In the genomic region with DNA sequence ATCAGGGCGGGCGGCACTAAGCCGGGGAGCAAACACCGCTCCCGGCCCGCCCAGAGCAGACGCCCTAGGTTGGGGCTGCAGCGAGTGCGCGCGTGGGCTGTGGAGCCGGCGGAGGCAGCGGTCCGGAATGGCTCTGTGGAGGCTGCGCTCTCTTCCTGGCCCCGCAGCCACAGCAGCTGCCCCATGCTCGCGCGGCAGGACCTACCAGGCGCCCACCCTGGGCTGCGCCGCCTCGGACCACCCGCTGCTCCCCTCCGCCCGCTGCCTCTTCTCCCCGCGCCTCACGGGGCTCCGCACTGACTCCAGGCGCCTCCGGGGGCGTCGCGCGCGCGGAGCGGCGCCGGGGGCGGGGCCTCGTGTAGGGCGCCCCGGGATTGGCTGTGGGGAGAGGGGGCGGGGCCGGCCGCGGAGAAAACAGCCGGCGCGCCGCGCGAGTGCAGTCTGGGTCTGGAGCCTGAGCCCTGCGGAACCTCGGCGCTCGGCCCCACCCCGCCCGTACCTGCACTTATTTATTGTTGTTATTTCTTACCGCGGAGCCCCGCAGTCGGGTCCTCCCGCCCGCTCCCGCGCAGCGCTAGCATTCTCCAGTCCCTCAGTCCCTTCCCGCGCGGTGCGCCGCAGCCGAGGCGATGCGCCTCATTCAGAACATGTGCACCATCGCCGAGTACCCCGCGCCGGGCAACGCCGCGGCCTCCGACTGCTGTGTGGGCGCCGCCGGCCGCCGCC, we compare ENCODE assay signal across 8 cellular contexts. TPM values are rescaled to one million over a fixed set of nuclear protein-coding genes. Genes with fewer than 3 reads are reported as not detected.
A peak's percentile ranks its signal among the peaks of the same experiment; 100 is the strongest.
DNase-seq lines count a peak whose midpoint lies in the region; ATAC-seq, FAIRE-seq and TF ChIP-seq lines count a peak whose summit lies in the region.

A gene with protein sequence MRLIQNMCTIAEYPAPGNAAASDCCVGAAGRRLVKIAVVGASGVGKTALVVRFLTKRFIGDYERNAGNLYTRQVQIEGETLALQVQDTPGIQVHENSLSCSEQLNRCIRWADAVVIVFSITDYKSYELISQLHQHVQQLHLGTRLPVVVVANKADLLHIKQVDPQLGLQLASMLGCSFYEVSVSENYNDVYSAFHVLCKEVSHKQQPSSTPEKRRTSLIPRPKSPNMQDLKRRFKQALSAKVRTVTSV (plus strand): TSS at position 439 of the 726 bp plus-strand sequence. CDS start 191 bp downstream, at position 630.

- H3K36me3 ChIP-seq in BE2C (peaks cover 25% of the 10 kb centered on the region), endodermal cell (ENCODE audit: control insufficient read depth, insufficient read depth, low read length) (peaks cover 38% of the 10 kb centered on the region)

- 0% methylated on average over 2 to 93 of the region's 93 CpGs for WGBS in endodermal cell (ENCODE audit: insufficient coverage in 1 of 2, insufficient read length in 1 of 2), 2 experiments

- H3K9me3 ChIP-seq in BE2C (no peaks in the 10 kb centered on the region; the same call in 1 of the 2 replicates), endodermal cell (ENCODE audit: control insufficient read depth, low read length) (peaks cover 17% of the 10 kb centered on the region)

- H3K9ac ChIP-seq in endodermal cell (ENCODE audit: extremely low read depth, low read length, poor library complexity, severe bottlenecking), result peak within 1 kb of the TSS; percentile 74

- H3K36me3 Mint-ChIP-seq in endodermal cell (ENCODE audit: low read depth), result peaks cover 32% of the 10 kb centered on the region

- peak within 1 kb of the TSS; percentile 59 for H3K27ac ChIP-seq in endodermal cell (ENCODE audit: low read depth, low read length)

- TF ChIP-seq CTCF in BE2C (IDR thresholded peaks at IDR 0.05; ENCODE audit: low read depth, low read length) (no peak), endodermal cell (conservative IDR thresholded peaks at IDR 0.05) (peak; percentile 52)

- H3K4me3 ChIP-seq in BE2C (ENCODE audit: low read depth, low read length) (peak within 1 kb of the TSS; percentile 86), endodermal cell (ENCODE audit: low read length) (peak within 1 kb of the TSS; percentile 96)

- H3K4me3 Mint-ChIP-seq in endodermal cell, result peak within 1 kb of the TSS; percentile 75

- H3K4me1 Mint-ChIP-seq in endodermal cell, result peaks cover 27% of the 10 kb centered on the region

- H3K27ac Mint-ChIP-seq in endodermal cell, result peak within 1 kb of the TSS; percentile 75

- peak; percentile 100 for ATAC-seq in HG03432 (IDR thresholded peaks at IDR 0.05; ENCODE audit: unreplicated experiment)

- FAIRE-seq in GM19239 (lab: Jason Lieb, UNC), result peak; percentile 54

- H3K27me3 Mint-ChIP-seq in endodermal cell (ENCODE audit: insufficient read depth), result peaks cover 32% of the 10 kb centered on the region

- no peaks in the 10 kb centered on the region for H3K27me3 ChIP-seq in BE2C
- no peaks in the 10 kb centered on the region for H3K27me3 ChIP-seq in endodermal cell (ENCODE audit: control insufficient read depth, insufficient read depth, low read length, poor library complexity, severe bottlenecking)

- DNase-seq in BE2C, result peak; percentile 92
- DNase-seq in GM19239 (ENCODE audit: insufficient read length, low spot score), result peak; percentile 96
- peak; percentile 83 for DNase-seq in NCI-H748 (lab: John Stamatoyannopoulos, UW; ENCODE audit: unreplicated experiment)
- DNase-seq in activated CD8-positive, alpha-beta memory T cell treated with anti-CD3 and anti-CD28 coated beads, Interleukin-2, amount 50 U/mL, for 1 hour (ENCODE audit: extremely low read depth), result peak; percentile 17
- DNase-seq in endodermal cell, result peak; percentile 94
- peak; percentile 82 for DNase-seq in midbrain (lab: John Stamatoyannopoulos, UW)
- peak; percentile 67 for DNase-seq in stimulated activated CD8-positive, alpha-beta memory T cell treated with anti-CD3 and anti-CD28 coated beads, Interleukin-15, amount 100 ng/mL, for 24 hours (ENCODE audit: low read depth)

- H3K4me1 ChIP-seq in BE2C (peaks cover 25% of the 10 kb centered on the region), endodermal cell (ENCODE audit: control insufficient read depth, insufficient read depth, low read length) (no peaks in the 10 kb centered on the region)

- H3K9me3 Mint-ChIP-seq in endodermal cell, result peaks cover 18% of the 10 kb centered on the region

RNA-seq across cellular contexts. Expression of the gene that starts here (rescaled TPM):
- polyA plus RNA-seq in BE2C (2012; ENCODE audit: insufficient read depth, insufficient read length, low read depth), result 6.5 TPM
- total RNA-seq in endodermal cell, result 10 to 100 TPM in 1 of 2 donors, 1 to 10 TPM in 1; 7.0 to 12.7 TPM
- polyA plus RNA-seq in endodermal cell (2013, experiment 1 of 2), result 35.2 TPM
- 28.1 TPM for polyA plus RNA-seq in endodermal cell (2013, experiment 2 of 2)

Comparison
In these comparisons a context has a peak if more than half of its experiments do, and no peak if none do; other contexts are left out.
1. Peak in every context shown above with its lines: DNase-seq, ATAC-seq, H3K4me3 ChIP-seq and H3K27ac ChIP-seq.
2. DNase-seq: peak in every context shown above with its lines; median percentile 96 in GM19239; 94 in endodermal cell; 92 in BE2C; 83 in NCI-H748; 82 in midbrain; 67 in stimulated activated CD8-positive, alpha-beta memory T cell treated with anti-CD3 and anti-CD28 coated beads, Interleukin-15, amount 100 ng/mL, for 24 hours; 17 in activated CD8-positive, alpha-beta memory T cell treated with anti-CD3 and anti-CD28 coated beads, Interleukin-2, amount 50 U/mL, for 1 hour.